In genomic region chr9:129482521-129483466, GRCh38 we compare ENCODE assay signal across 1 cellular context.
A peak's percentile ranks its signal among the peaks of the same experiment; 100 is the strongest.
TF ChIP-seq lines count a peak whose summit lies in the region.

No MANE protein-coding gene starts in this region.

TF ChIP-seq in K562, 482 proteins besides CTCF, POLR2A, EP300 and RAD21 (continued from another document and continues in another):
- no peak for TF ChIP-seq CGGBP1 (CRISPR knock-in tag; IDR thresholded peaks at IDR 0.05)
- TF ChIP-seq HNRNPL (IDR thresholded peaks at IDR 0.05; ENCODE audit: low read depth, low read length): peak; percentile 19
- TF ChIP-seq CTCFL (IDR thresholded peaks at IDR 0.05; ENCODE audit: borderline replicate concordance, insufficient read depth, low read depth, low read length, poor library complexity, severe bottlenecking): no peak
- peak; percentile 95 for TF ChIP-seq ZBTB7A (IDR thresholded peaks at IDR 0.05; ENCODE audit: borderline replicate concordance, control insufficient read depth, low read depth, low read length)
- no peak for TF ChIP-seq SIRT6 (IDR thresholded peaks at IDR 0.05; ENCODE audit: low read depth, low read length)
- no peak for TF ChIP-seq BCL6 (CRISPR knock-in tag; IDR thresholded peaks at IDR 0.05)
- TF ChIP-seq DACH1 (IDR thresholded peaks at IDR 0.05; ENCODE audit: partially characterized antibody): no peak
- peak; percentile 58 for TF ChIP-seq HMGN3 (IDR thresholded peaks at IDR 0.05; ENCODE audit: borderline replicate concordance, extremely low read depth, insufficient read length, low read depth, low read length)
- no peak for TF ChIP-seq ADNP (tag; IDR thresholded peaks at IDR 0.05)
- no peak for TF ChIP-seq ZFPM2 (CRISPR knock-in tag; IDR thresholded peaks at IDR 0.05)
- TF ChIP-seq NFE2L1 (tag; IDR thresholded peaks at IDR 0.05; ENCODE audit: borderline replicate concordance, low read depth): no peak
- no peak for TF ChIP-seq SPI1 (IDR thresholded peaks at IDR 0.05; ENCODE audit: borderline replicate concordance, low read depth, low read length)
- TF ChIP-seq RERE (CRISPR knock-in tag; IDR thresholded peaks at IDR 0.05; ENCODE audit: borderline replicate concordance): no peak
- no peak for TF ChIP-seq POLR2AphosphoS5 (IDR thresholded peaks at IDR 0.05; ENCODE audit: control insufficient read depth, insufficient read depth, low read depth, low read length)
- peak; percentile 63 for TF ChIP-seq MYC (IDR thresholded peaks at IDR 0.05; ENCODE audit: low read depth, low read length)
- TF ChIP-seq MYC (CRISPR knock-in tag; IDR thresholded peaks at IDR 0.05; ENCODE audit: borderline replicate concordance, low read depth): peak; percentile 86; the same call in 1 of the 2 replicates
- no peak for TF ChIP-seq ZNF778 (CRISPR knock-in tag; IDR thresholded peaks at IDR 0.05)
- TF ChIP-seq NBN (IDR thresholded peaks at IDR 0.05; ENCODE audit: low read depth): peak; percentile 43; the same call in 1 of the 2 replicates
- no peak for TF ChIP-seq CEBPG (CRISPR knock-in tag; IDR thresholded peaks at IDR 0.05)
- TF ChIP-seq CEBPG (tag; conservative IDR thresholded peaks at IDR 0.05 in 1 of 2, IDR thresholded peaks at IDR 0.05 in 1 of 2): no peak
- TF ChIP-seq BRD9 (IDR thresholded peaks at IDR 0.05; ENCODE audit: low read depth, partially characterized antibody): peak; percentile 74
- TF ChIP-seq ERF (CRISPR knock-in tag; IDR thresholded peaks at IDR 0.05): peak; percentile 66
- TF ChIP-seq HDAC8 (tag; IDR thresholded peaks at IDR 0.05): peak; percentile 34; the same call in 1 of the 2 replicates
- no peak for TF ChIP-seq JUNB (CRISPR knock-in tag; conservative IDR thresholded peaks at IDR 0.05)
- peak; percentile 50 for TF ChIP-seq ARID1B (IDR thresholded peaks at IDR 0.05)
- no peak for TF ChIP-seq ZNF316 (IDR thresholded peaks at IDR 0.05)
- no peak for TF ChIP-seq NR2C2 (CRISPR knock-in tag; IDR thresholded peaks at IDR 0.05)
- TF ChIP-seq NR2C2 (tag; IDR thresholded peaks at IDR 0.05): peak; percentile 69
- TF ChIP-seq ZNF197 (CRISPR knock-in tag; IDR thresholded peaks at IDR 0.05; ENCODE audit: low read depth): peak; percentile 63; the same call in 1 of the 2 replicates
- TF ChIP-seq PBX2 (CRISPR knock-in tag; IDR thresholded peaks at IDR 0.05; ENCODE audit: low read depth): 0 out of 2 replicates have a peak, but pooled peaks have one; percentile 17
- peak; percentile 44; the same call in 1 of the 2 replicates for TF ChIP-seq PBX2 (tag; conservative IDR thresholded peaks at IDR 0.05; ENCODE audit: low read depth)
- no peak for TF ChIP-seq FOXA3 (CRISPR knock-in tag; conservative IDR thresholded peaks at IDR 0.05 in 1 of 2, IDR thresholded peaks at IDR 0.05 in 1 of 2)
- no peak for TF ChIP-seq DLX4 (CRISPR knock-in tag; IDR thresholded peaks at IDR 0.05)
- 0 out of 2 replicates have a peak, but pooled peaks have one; percentile 24 for TF ChIP-seq TAF7 (tag; IDR thresholded peaks at IDR 0.05)
- no peak for TF ChIP-seq ELF4 (CRISPR knock-in tag; IDR thresholded peaks at IDR 0.05)
- no peak for TF ChIP-seq MTF1 (CRISPR knock-in tag; IDR thresholded peaks at IDR 0.05; ENCODE audit: borderline replicate concordance)
- TF ChIP-seq HIVEP1 (CRISPR knock-in tag; IDR thresholded peaks at IDR 0.05): 0 out of 2 replicates have a peak, but pooled peaks have one; percentile 42
- no peak for TF ChIP-seq GTF3C2 (IDR thresholded peaks at IDR 0.05; ENCODE audit: borderline replicate concordance, extremely low read depth, insufficient read length)
- no peak for TF ChIP-seq ZNF445 (CRISPR knock-in tag; IDR thresholded peaks at IDR 0.05; ENCODE audit: low read depth)
- peak; percentile 65 for TF ChIP-seq RBBP5 (IDR thresholded peaks at IDR 0.05; ENCODE audit: borderline replicate concordance, insufficient read depth, low read length, poor library complexity, severe bottlenecking)
- TF ChIP-seq TRIM25 (IDR thresholded peaks at IDR 0.05; ENCODE audit: borderline replicate concordance): no peak
- peak; percentile 19; the same call in 1 of the 2 replicates for TF ChIP-seq CREM (IDR thresholded peaks at IDR 0.05; ENCODE audit: low read depth)
- TF ChIP-seq EGR1 (conservative IDR thresholded peaks at IDR 0.05): peak; percentile 76
- no peak for TF ChIP-seq HNRNPUL1 (IDR thresholded peaks at IDR 0.05; ENCODE audit: low read length)
- TF ChIP-seq RBFOX2 (IDR thresholded peaks at IDR 0.05; ENCODE audit: low read depth, low read length): peak; percentile 78
- TF ChIP-seq ZNF696 (CRISPR knock-in tag; conservative IDR thresholded peaks at IDR 0.05): no peak
- TF ChIP-seq MEIS2 (IDR thresholded peaks at IDR 0.05; ENCODE audit: partially characterized antibody): peak; percentile 56
- TF ChIP-seq XRCC5 (IDR thresholded peaks at IDR 0.05; ENCODE audit: low read depth, low read length): no peak
- no peak for TF ChIP-seq PCBP2 (IDR thresholded peaks at IDR 0.05; ENCODE audit: low read depth, low read length, poor library complexity, severe bottlenecking)
